9 cellular contexts compared by ENCODE assay signal in the genomic region with DNA sequence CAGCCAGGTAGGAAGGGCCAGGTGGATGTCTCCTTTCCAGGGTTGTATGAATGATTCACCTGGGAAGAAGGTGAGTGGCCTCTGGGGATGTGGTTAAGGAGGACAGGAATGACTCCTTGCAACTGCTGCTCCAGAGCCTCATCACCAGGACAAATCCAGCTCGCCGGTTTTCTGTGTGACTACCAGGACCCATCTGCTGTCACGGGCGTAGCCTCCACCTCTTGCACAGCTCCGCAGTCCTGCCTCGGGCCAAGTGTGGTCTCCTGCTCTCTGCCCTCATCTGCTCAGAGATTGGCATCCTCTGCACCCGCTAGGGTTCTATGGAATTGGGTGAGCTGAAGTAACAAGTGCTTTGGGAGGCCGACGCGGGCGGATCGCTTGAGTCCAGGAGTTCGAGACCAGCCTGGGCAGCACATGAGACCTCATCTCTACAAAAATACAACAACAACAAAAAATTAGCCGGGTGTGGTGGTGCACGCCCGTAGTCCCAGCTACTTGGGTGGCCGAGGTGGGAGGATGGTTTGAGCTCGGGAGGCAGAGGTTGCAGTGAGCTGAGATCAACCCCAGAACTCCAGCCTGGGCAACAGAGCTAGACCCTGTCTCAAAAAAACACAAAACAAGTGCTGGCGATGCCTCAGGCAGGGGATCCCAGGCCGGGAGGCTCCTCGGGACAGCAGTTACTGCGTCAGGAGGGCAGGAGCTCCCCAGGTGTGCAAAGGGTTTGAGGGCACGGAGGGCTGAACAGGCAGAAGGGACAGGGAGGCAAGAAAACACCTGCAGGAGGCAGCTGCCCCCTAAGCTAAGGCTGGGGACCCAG. TPM values are rescaled to one million over a fixed set of nuclear protein-coding genes. Genes with fewer than 3 reads are reported as not detected.
DNase-seq lines count a peak whose midpoint lies in the region; ATAC-seq and TF ChIP-seq lines count a peak whose summit lies in the region.
"Had no signal": no experiment of that assay in that cellular context is flagged by ENCODE, and none has a peak within 500 bp of the region (broad histone marks: within the 10 kb centered on the region; RNA-seq: fewer than 3 reads in every experiment).

No MANE protein-coding gene starts in this region.

- peaks cover 14% of the 10 kb centered on the region for H3K4me1 ChIP-seq in CD4-positive, alpha-beta memory T cell (ENCODE audit: insufficient read depth, low read length)
- H3K4me1 ChIP-seq in NT2/D1 (ENCODE audit: insufficient read depth, insufficient read length) (peaks cover 15% of the 10 kb centered on the region), osteoblast (ENCODE audit: insufficient read depth, low read length) (peaks cover 3% of the 10 kb centered on the region)

- no peaks in the 10 kb centered on the region for H3K27me3 Mint-ChIP-seq in CD4-positive, alpha-beta memory T cell

- peaks cover 0 to 2% (median 0%) of the 10 kb centered on the region in 8 donors for H3K9me3 Mint-ChIP-seq in CD4-positive, alpha-beta memory T cell

- peak overlapping the region; percentile 82 for H3K9ac ChIP-seq in NT2/D1 (ENCODE audit: insufficient read length, low read depth)

- peaks cover 0 to 1% of the 10 kb centered on the region in 2 donors for H3K36me3 Mint-ChIP-seq in CD4-positive, alpha-beta memory T cell

- H3K27ac ChIP-seq in CD4-positive, alpha-beta memory T cell (ENCODE audit: low read depth, low read length) = peak overlapping the region; percentile 67
- H3K27ac ChIP-seq in osteoblast (ENCODE audit: low read depth, low read length) = peak overlapping the region; percentile 17

- intact Hi-C loops in CD4-positive, alpha-beta memory T cell (cut with micrococcal nuclease) = loop anchor here (1.0 to 2.0 kb wide), 3 partner anchors 31 to 148 kb away; a partner anchor contains a TSS

- H3K4me2 ChIP-seq in osteoblast (ENCODE audit: insufficient read depth, low read length) = peak overlapping the region; percentile 89

- peak overlapping the region; percentile 22 to 90 (median 70) for H3K27ac Mint-ChIP-seq in CD4-positive, alpha-beta memory T cell

- H3K36me3 ChIP-seq in CD4-positive, alpha-beta memory T cell (ENCODE audit: insufficient read depth, low read length) = no peaks in the 10 kb centered on the region
- peaks cover 14% of the 10 kb centered on the region for H3K36me3 ChIP-seq in NT2/D1 (ENCODE audit: insufficient read depth, insufficient read length, low read length)
- no peaks in the 10 kb centered on the region for H3K36me3 ChIP-seq in osteoblast (ENCODE audit: insufficient read depth, low read length)
- H3K36me3 ChIP-seq: adrenal gland had no signal

- no peaks in the 10 kb centered on the region for H3K9me3 ChIP-seq in CD4-positive, alpha-beta memory T cell (ENCODE audit: control insufficient read depth in 1 of 2, low read length in 2 of 2)
- no peaks in the 10 kb centered on the region for H3K9me3 ChIP-seq in NT2/D1 (ENCODE audit: insufficient read depth, low read length)
- H3K9me3 ChIP-seq in osteoblast (ENCODE audit: low read depth, low read length) = no peaks in the 10 kb centered on the region
- H3K9me3 ChIP-seq: adrenal gland had no signal

- POLR2A ChIA-PET in CD4-positive, alpha-beta memory T cell (lab: Charles Lee; ENCODE audit: partially characterized antibody) = interaction anchor here (0.7 to 3.2 kb wide), 16 partner anchors 8 to 148 kb away, joined by 3 to 40 read pairs (median 8); a partner anchor contains a TSS

- peaks cover 18% of the 10 kb centered on the region for H3K79me2 ChIP-seq in osteoblast (ENCODE audit: insufficient read depth, low read length)

- H3K4me3 Mint-ChIP-seq in CD4-positive, alpha-beta memory T cell = peak overlapping the region; percentile 46 to 80 (median 64)

- peak overlapping the region in 1 of 2 donors; percentile 93 for H3K4me3 ChIP-seq in CD4-positive, alpha-beta memory T cell (ENCODE audit: low read length in 2 of 2)
- H3K4me3 ChIP-seq in NT2/D1 (ENCODE audit: insufficient read length, low read depth) (peak overlapping the region; percentile 97), osteoblast (ENCODE audit: insufficient read depth, low read length) (peak overlapping the region; percentile 91)

- peak overlapping the region; percentile 90 for H2AFZ ChIP-seq in osteoblast (ENCODE audit: low read length)

- H3K4me1 Mint-ChIP-seq in CD4-positive, alpha-beta memory T cell = peaks cover 12 to 48% (median 25%) of the 10 kb centered on the region in 4 donors

- peak in 1 of 5 donors; percentile 52 for DNase-seq in CD4-positive, alpha-beta memory T cell
- DNase-seq in NT2/D1 (ENCODE audit: low read depth, low spot score) (no peak), epidermal melanocyte (ENCODE audit: insufficient read length, low spot score) (peak; percentile 11), osteoblast (ENCODE audit: insufficient read length, low spot score, missing footprints) (no peak), NCI-H526 (lab: John Stamatoyannopoulos, UW) (no peak), NCI-H1930 (lab: John Stamatoyannopoulos, UW) (no peak)

- no peak for TF ChIP-seq CTCF in osteoblast (IDR thresholded peaks at IDR 0.05; ENCODE audit: extremely low read depth, low read depth, low read length)

- no peaks in the 10 kb centered on the region for H3K27me3 ChIP-seq in CD4-positive, alpha-beta memory T cell (ENCODE audit: insufficient read depth, low read length)
- H3K27me3 ChIP-seq in NT2/D1 (ENCODE audit: insufficient read depth, insufficient read length) (peaks cover 9% of the 10 kb centered on the region), osteoblast (ENCODE audit: insufficient read depth, low read length) (no peaks in the 10 kb centered on the region)
- H3K27me3 ChIP-seq: adrenal gland had no signal

- ATAC-seq in GM21737 (IDR thresholded peaks at IDR 0.05; ENCODE audit: unreplicated experiment) (no peak), HG03025 (IDR thresholded peaks at IDR 0.05; ENCODE audit: low FRiP score, unreplicated experiment) (no peak)

- H4K20me1 ChIP-seq in osteoblast (ENCODE audit: insufficient read depth, low read length) = peaks cover 10% of the 10 kb centered on the region

- CTCF ChIA-PET in CD4-positive, alpha-beta memory T cell (lab: Charles Lee; ENCODE audit: partially characterized antibody) = interaction anchor here (0.7 to 6.8 kb wide), 8 partner anchors 8 to 147 kb away, joined by 3 to 36 read pairs (median 4); a partner anchor contains a TSS

RNA-seq across cellular contexts. Expression of a gene that starts 0.8 kb away (rescaled TPM):
- 10 to 100 TPM; 48.7 to 53.9 TPM for total RNA-seq in CD4-positive, alpha-beta memory T cell
- polyA plus RNA-seq in CD4-positive, alpha-beta memory T cell = 1 to 10 TPM in 1 of 2 donors, under 1 TPM in 1; 0.93 to 5.9 TPM
- total RNA-seq in osteoblast = 14.1 and 15.6 TPM in 2 replicates

RNA-seq across cellular contexts. Expression of a gene that starts 31.8 kb away (rescaled TPM):
- total RNA-seq in CD4-positive, alpha-beta memory T cell = 10 to 100 TPM; 98.9 to 99.5 TPM
- 10 to 100 TPM; 19.3 to 31.7 TPM for polyA plus RNA-seq in CD4-positive, alpha-beta memory T cell
- 16.6 and 18.6 TPM in 2 replicates for total RNA-seq in osteoblast

RNA-seq across cellular contexts. Expression of a gene that starts 43.0 kb away (rescaled TPM):
- total RNA-seq in CD4-positive, alpha-beta memory T cell = under 1 TPM in 1 of 2 experiments, not detected in 1; 0.39 TPM
- polyA plus RNA-seq in CD4-positive, alpha-beta memory T cell = under 1 TPM in 1 of 2 donors, not detected in 1; 0.14 TPM
- 0.29 and 0.36 TPM in 2 replicates for total RNA-seq in osteoblast

RNA-seq across cellular contexts. Expression of a gene that starts 47.0 kb away (rescaled TPM):
- 10 to 100 TPM; 18.8 TPM for total RNA-seq in CD4-positive, alpha-beta memory T cell
- 10 to 100 TPM; 29.4 to 50.3 TPM for polyA plus RNA-seq in CD4-positive, alpha-beta memory T cell
- 12.7 and 14.1 TPM in 2 replicates for total RNA-seq in osteoblast
